2 cellular contexts compared by ENCODE assay signal in the genomic region with DNA sequence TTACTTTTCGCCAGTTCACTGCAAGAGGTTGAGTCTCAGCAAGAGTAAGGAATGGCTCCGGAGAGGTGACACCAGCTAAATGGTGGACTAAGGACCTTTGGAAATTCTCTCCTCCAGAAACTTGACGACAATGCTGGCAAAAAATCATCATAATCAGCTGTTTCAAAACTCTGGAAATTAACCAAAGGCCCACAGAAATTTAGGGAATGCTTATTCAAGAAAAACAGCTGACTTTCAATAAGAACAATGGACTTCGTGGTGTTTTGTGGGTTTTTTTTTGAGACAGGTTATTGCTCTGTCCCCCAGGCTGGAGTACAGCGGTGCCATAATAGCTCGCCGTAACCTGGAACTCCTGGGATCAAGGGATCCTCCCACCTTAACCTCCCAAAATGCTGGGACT.
A peak's percentile ranks its signal among the peaks of the same experiment; 100 is the strongest.
TF ChIP-seq lines count a peak whose summit lies in the region.

No MANE protein-coding gene starts in this region.

TF ChIP-seq in WTC11, 78 proteins besides CTCF, POLR2A, EP300 and RAD21:
- no peak for TF ChIP-seq ZNF281 (CRISPR knock-in tag; IDR thresholded peaks at IDR 0.05)
- no peak for TF ChIP-seq TP53 (CRISPR knock-in tag; IDR thresholded peaks at IDR 0.05)
- TF ChIP-seq, protein P1, sequence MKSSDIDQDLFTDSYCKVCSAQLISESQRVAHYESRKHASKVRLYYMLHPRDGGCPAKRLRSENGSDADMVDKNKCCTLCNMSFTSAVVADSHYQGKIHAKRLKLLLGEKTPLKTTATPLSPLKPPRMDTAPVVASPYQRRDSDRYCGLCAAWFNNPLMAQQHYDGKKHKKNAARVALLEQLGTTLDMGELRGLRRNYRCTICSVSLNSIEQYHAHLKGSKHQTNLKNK (CRISPR knock-in tag; IDR thresholded peaks at IDR 0.05), result no peak
- TF ChIP-seq ZNF317 (CRISPR knock-in tag; IDR thresholded peaks at IDR 0.05; ENCODE audit: borderline replicate concordance, low read depth), result 0 out of 2 replicates have a peak, but pooled peaks have one; percentile 37
- TF ChIP-seq ESRRA (CRISPR knock-in tag; IDR thresholded peaks at IDR 0.05; ENCODE audit: borderline replicate concordance), result no peak

TF ChIP-seq in K562, 482 proteins besides CTCF, POLR2A, EP300 and RAD21 (continued from another document):
- TF ChIP-seq CHD7 (IDR thresholded peaks at IDR 0.05; ENCODE audit: low read depth, low read length) (no peak), ZFP1 (CRISPR knock-in tag; IDR thresholded peaks at IDR 0.05) (no peak), ZNF217 (CRISPR knock-in tag; IDR thresholded peaks at IDR 0.05) (no peak)
- TF ChIP-seq, protein P2, sequence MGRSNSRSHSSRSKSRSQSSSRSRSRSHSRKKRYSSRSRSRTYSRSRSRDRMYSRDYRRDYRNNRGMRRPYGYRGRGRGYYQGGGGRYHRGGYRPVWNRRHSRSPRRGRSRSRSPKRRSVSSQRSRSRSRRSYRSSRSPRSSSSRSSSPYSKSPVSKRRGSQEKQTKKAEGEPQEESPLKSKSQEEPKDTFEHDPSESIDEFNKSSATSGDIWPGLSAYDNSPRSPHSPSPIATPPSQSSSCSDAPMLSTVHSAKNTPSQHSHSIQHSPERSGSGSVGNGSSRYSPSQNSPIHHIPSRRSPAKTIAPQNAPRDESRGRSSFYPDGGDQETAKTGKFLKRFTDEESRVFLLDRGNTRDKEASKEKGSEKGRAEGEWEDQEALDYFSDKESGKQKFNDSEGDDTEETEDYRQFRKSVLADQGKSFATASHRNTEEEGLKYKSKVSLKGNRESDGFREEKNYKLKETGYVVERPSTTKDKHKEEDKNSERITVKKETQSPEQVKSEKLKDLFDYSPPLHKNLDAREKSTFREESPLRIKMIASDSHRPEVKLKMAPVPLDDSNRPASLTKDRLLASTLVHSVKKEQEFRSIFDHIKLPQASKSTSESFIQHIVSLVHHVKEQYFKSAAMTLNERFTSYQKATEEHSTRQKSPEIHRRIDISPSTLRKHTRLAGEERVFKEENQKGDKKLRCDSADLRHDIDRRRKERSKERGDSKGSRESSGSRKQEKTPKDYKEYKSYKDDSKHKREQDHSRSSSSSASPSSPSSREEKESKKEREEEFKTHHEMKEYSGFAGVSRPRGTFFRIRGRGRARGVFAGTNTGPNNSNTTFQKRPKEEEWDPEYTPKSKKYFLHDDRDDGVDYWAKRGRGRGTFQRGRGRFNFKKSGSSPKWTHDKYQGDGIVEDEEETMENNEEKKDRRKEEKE (IDR thresholded peaks at IDR 0.05; ENCODE audit: borderline replicate concordance in 1 of 2, control insufficient read depth in 1 of 2, low read depth in 2 of 2, low read length in 1 of 2), result 0 out of 4 replicates have a peak, but pooled peaks of 1 of the 2 experiments have one; percentile 28
